ENCODE assay signal across 23 cellular contexts in genomic region chr15:38028869-38029268, GRCh38.
A peak's percentile ranks its signal among the peaks of the same experiment; 100 is the strongest.
DNase-seq lines count a peak whose midpoint lies in the region; ATAC-seq and TF ChIP-seq lines count a peak whose summit lies in the region.
"Had no signal": no experiment of that assay in that cellular context is flagged by ENCODE, and none has a peak within 500 bp of the region (broad histone marks: within the 10 kb centered on the region; RNA-seq: fewer than 3 reads in every experiment).

No MANE protein-coding gene starts in this region.

- H3K9me3 Mint-ChIP-seq in HFFc6 (no peaks in the 10 kb centered on the region; the same call in 1 of the 2 replicates), chondrocyte (ENCODE audit: low read depth) (peaks cover 12% of the 10 kb centered on the region)
- peaks cover 5% of the 10 kb centered on the region for H3K9me3 Mint-ChIP-seq in activated naive CD8-positive, alpha-beta T cell treated with anti-CD3 and anti-CD28 coated beads, Interleukin-2, amount 50 U/mL, for 24 hours
- H3K9me3 Mint-ChIP-seq: activated CD8-positive, alpha-beta T cell treated with anti-CD3 and anti-CD28 coated beads for 36 hours; CD4-positive, alpha-beta T cell had no signal

- H3K27ac ChIP-seq in AG04450 (ENCODE audit: low read depth, low read length), result no peak overlapping the region
- H3K27ac ChIP-seq: esophagus muscularis mucosa, hepatocyte, KMS-11 had no signal

- H3K27ac Mint-ChIP-seq in HFFc6, result no peak overlapping the region
- H3K27ac Mint-ChIP-seq in chondrocyte (ENCODE audit: unreplicated experiment), result no peak overlapping the region
- H3K27ac Mint-ChIP-seq in activated naive CD8-positive, alpha-beta T cell treated with anti-CD3 and anti-CD28 coated beads, Interleukin-2, amount 50 U/mL, for 24 hours, result no peak overlapping the region
- H3K27ac Mint-ChIP-seq: activated CD8-positive, alpha-beta T cell treated with anti-CD3 and anti-CD28 coated beads for 36 hours; activated naive CD4-positive, alpha-beta T cell treated with anti-CD3 and anti-CD28 coated beads for 36 hours; CD4-positive, alpha-beta T cell had no signal

- H3K4me1 Mint-ChIP-seq in HFFc6 (ENCODE audit: low read depth) (peaks cover 29% of the 10 kb centered on the region), chondrocyte (ENCODE audit: low read depth) (peaks cover 10% of the 10 kb centered on the region)
- no peaks in the 10 kb centered on the region for H3K4me1 Mint-ChIP-seq in activated naive CD8-positive, alpha-beta T cell treated with anti-CD3 and anti-CD28 coated beads, Interleukin-2, amount 50 U/mL, for 24 hours

- H3K27me3 ChIP-seq in AG04450 (ENCODE audit: control insufficient read depth, insufficient read depth, low read length), result no peaks in the 10 kb centered on the region
- H3K27me3 ChIP-seq: esophagus muscularis mucosa, hepatocyte had no signal

- H3K36me3 Mint-ChIP-seq in HFFc6 (ENCODE audit: low read depth) (peaks cover 8% of the 10 kb centered on the region; the same call in 1 of the 2 replicates), chondrocyte (ENCODE audit: low read depth) (peaks cover 1% of the 10 kb centered on the region)
- H3K36me3 Mint-ChIP-seq in activated naive CD8-positive, alpha-beta T cell treated with anti-CD3 and anti-CD28 coated beads, Interleukin-2, amount 50 U/mL, for 24 hours (ENCODE audit: low read depth), result no peaks in the 10 kb centered on the region

- CTCF ChIA-PET in AG04450 (lab: Charles Lee), result no interaction called here

- POLR2A ChIA-PET in AG04450 (lab: Yijun Ruan, JAX), result no interaction called here

- DNase-seq in AG04450 (ENCODE audit: low read depth, low spot score), result no peak
- peak; percentile 59 for DNase-seq in HFFc6
- no peak for DNase-seq in chondrocyte (ENCODE audit: low spot score)
- DNase-seq in iris pigment epithelial cell (ENCODE audit: low read depth), result peak; percentile 54
- DNase-seq in COR-L47 (lab: John Stamatoyannopoulos, UW), result no peak
- no peak for DNase-seq in OCI-M1 (lab: John Stamatoyannopoulos, UW)
- DNase-seq in activated naive CD8-positive, alpha-beta T cell treated with anti-CD3 and anti-CD28 coated beads, Interleukin-2, amount 50 U/mL, for 24 hours, result no peak
- no peak for DNase-seq in activated CD8-positive, alpha-beta memory T cell treated with anti-CD3 and anti-CD28 coated beads for 24 hours
- DNase-seq: activated CD8-positive, alpha-beta T cell treated with anti-CD3 and anti-CD28 coated beads for 36 hours; activated naive CD4-positive, alpha-beta T cell treated with anti-CD3 and anti-CD28 coated beads for 36 hours; activated T-cell treated with anti-CD3 and anti-CD28 coated beads, Interleukin-2, amount 50 U/mL, for 1 hour; aorta; CD4-positive, alpha-beta T cell; DMS153; effector memory CD4-positive, alpha-beta T cell; NCI-H2029; NCI-H446 treated with DMSO at 0.1 percent for 48 hours; RPMI8226; stimulated activated CD4-positive, alpha-beta T cell treated with anti-CD3 and anti-CD28 coated beads, Interleukin-4, amount 100 ng/mL, for 4 hours had no signal

- ATAC-seq in activated naive CD8-positive, alpha-beta T cell treated with anti-CD3 and anti-CD28 coated beads, Interleukin-2, amount 50 U/mL, for 24 hours, result no peak
- ATAC-seq: activated CD4-positive, CD25-positive, alpha-beta regulatory T cell treated with anti-CD3 and anti-CD28 coated beads, Interleukin-2, amount 50 U/mL, for 24 hours; activated CD8-positive, alpha-beta T cell treated with anti-CD3 and anti-CD28 coated beads for 36 hours had no signal

- no peak overlapping the region for H3K4me3 Mint-ChIP-seq in HFFc6
- no peak overlapping the region for H3K4me3 Mint-ChIP-seq in chondrocyte (ENCODE audit: unreplicated experiment)
- no peak overlapping the region for H3K4me3 Mint-ChIP-seq in activated naive CD8-positive, alpha-beta T cell treated with anti-CD3 and anti-CD28 coated beads, Interleukin-2, amount 50 U/mL, for 24 hours
- H3K4me3 Mint-ChIP-seq: activated CD8-positive, alpha-beta T cell treated with anti-CD3 and anti-CD28 coated beads for 36 hours; activated naive CD4-positive, alpha-beta T cell treated with anti-CD3 and anti-CD28 coated beads for 36 hours; CD4-positive, alpha-beta T cell had no signal

- no peak overlapping the region for H3K4me3 ChIP-seq in AG04450 (ENCODE audit: low read depth, low read length)
- H3K4me3 ChIP-seq: esophagus muscularis mucosa, hepatocyte had no signal

- TF ChIP-seq CTCF in AG04450 (IDR thresholded peaks at IDR 0.05; ENCODE audit: low read depth, low read length) (peak; percentile 39), HFFc6 (IDR thresholded peaks at IDR 0.05) (peak; percentile 63), chondrocyte (IDR thresholded peaks at IDR 0.05) (peak; percentile 66)

- H3K27me3 Mint-ChIP-seq in HFFc6 (ENCODE audit: insufficient read depth) (peaks cover 3% of the 10 kb centered on the region; the same call in 1 of the 2 replicates), chondrocyte (ENCODE audit: low read depth) (no peaks in the 10 kb centered on the region)
- peaks cover 11% of the 10 kb centered on the region for H3K27me3 Mint-ChIP-seq in activated naive CD8-positive, alpha-beta T cell treated with anti-CD3 and anti-CD28 coated beads, Interleukin-2, amount 50 U/mL, for 24 hours

- H3K9me3 ChIP-seq in AG04450 (ENCODE audit: control insufficient read depth, insufficient read depth, low read length), result no peaks in the 10 kb centered on the region
- H3K9me3 ChIP-seq: esophagus muscularis mucosa had no signal

Comparison
In these comparisons a context has a peak if more than half of its experiments do, and no peak if none do; other contexts are left out.
1. DNase-seq: peak in HFFc6 (single experiment) and iris pigment epithelial cell (single experiment); none in AG04450 (single experiment), chondrocyte (single experiment), COR-L47 (single experiment), OCI-M1 (single experiment), activated naive CD8-positive, alpha-beta T cell treated with anti-CD3 and anti-CD28 coated beads, Interleukin-2, amount 50 U/mL, for 24 hours (single experiment) and activated CD8-positive, alpha-beta memory T cell treated with anti-CD3 and anti-CD28 coated beads for 24 hours (single experiment).
2. Peak in every context shown above with its lines, with median percentiles within 50 percentile points of each other: CTCF ChIP-seq.